ENCODE assay signal across 8 cellular contexts in genomic region chr3:193872265-193872753, GRCh38.
A peak's percentile ranks its signal among the peaks of the same experiment; 100 is the strongest.
DNase-seq lines count a peak whose midpoint lies in the region; ATAC-seq and TF ChIP-seq lines count a peak whose summit lies in the region.

No MANE protein-coding gene starts in this region.

- H3K79me2 ChIP-seq in hepatocyte: no peaks in the 10 kb centered on the region

- no peaks in the 10 kb centered on the region for H3K9me2 ChIP-seq in hepatocyte (replicated peaks; ENCODE audit: insufficient read depth)

- no peak for TF ChIP-seq POLR2A in ovary (IDR thresholded peaks at IDR 0.05)

- H3K4me2 ChIP-seq in hepatocyte: peak overlapping the region; percentile 32

- POLR2A ChIA-PET in activated CD4-positive, alpha-beta T cell treated with anti-CD3 and anti-CD28 coated beads, Interleukin-2, amount 10 ng/mL, durations not matched to agents 7 days and 5 days (lab: Charles Lee): no interaction called here

- TF ChIP-seq CTCF in hepatocyte (IDR thresholded peaks at IDR 0.05; ENCODE audit: poor library complexity): no peak
- TF ChIP-seq CTCF in ovary (IDR thresholded peaks at IDR 0.05): no peak

- DNase-seq in activated CD4-positive, alpha-beta T cell treated with anti-CD3 and anti-CD28 coated beads, Interleukin-2, amount 50 U/mL, for 48 hours: peak; percentile 7 to 25
- no peak for DNase-seq in activated CD4-positive, alpha-beta T cell treated with anti-CD3 and anti-CD28 coated beads, Interleukin-2, amount 10 ng/mL, durations not matched to agents 7 days and 5 days
- DNase-seq in SJCRH30: peak; percentile 87 to 93
- peak; percentile 85 for DNase-seq in hepatocyte (ENCODE audit: low spot score)
- DNase-seq in ovary: no peak
- no peak for DNase-seq in activated effector memory CD4-positive, alpha-beta T cell treated with Interleukin-2 at 50 U/mL for 16 hours
- DNase-seq in stimulated activated naive CD4-positive, alpha-beta T cell (lab: John Stamatoyannopoulos, UW): no peak

- H4K20me1 ChIP-seq in hepatocyte (ENCODE audit: insufficient read depth, poor library complexity, severe bottlenecking): no peaks in the 10 kb centered on the region

- WGBS in hepatocyte (ENCODE audit: low lambda C conversion rate, missing lambda C conversion rate): 46% methylated on average over 2 of the region's 2 CpGs
- 59 to 83% (median 67%) methylated on average over 2 of the region's 2 CpGs for WGBS in ovary, 3 donors

- H3K27me3 ChIP-seq in SJCRH30 (no peaks in the 10 kb centered on the region), hepatocyte (no peaks in the 10 kb centered on the region), ovary (no peaks in the 10 kb centered on the region)

- H3K36me3 ChIP-seq in SJCRH30 (no peaks in the 10 kb centered on the region), hepatocyte (replicated peaks; ENCODE audit: insufficient read depth, low read depth) (no peaks in the 10 kb centered on the region), ovary (no peaks in the 10 kb centered on the region)

- intact Hi-C loops in ovary (cut with DNase I): no loop called here

- no peak for TF ChIP-seq EP300 in ovary (IDR thresholded peaks at IDR 0.05)

- H3K36me3 Mint-ChIP-seq in activated CD4-positive, alpha-beta T cell treated with anti-CD3 and anti-CD28 coated beads, Interleukin-2, amount 10 ng/mL, durations not matched to agents 7 days and 5 days (ENCODE audit: low read depth): no peaks in the 10 kb centered on the region

- peaks cover 27% of the 10 kb centered on the region for H3K27me3 Mint-ChIP-seq in activated CD4-positive, alpha-beta T cell treated with anti-CD3 and anti-CD28 coated beads, Interleukin-2, amount 10 ng/mL, durations not matched to agents 7 days and 5 days

- no peak overlapping the region for H3K4me3 ChIP-seq in SJCRH30
- no peak overlapping the region for H3K4me3 ChIP-seq in hepatocyte
- no peak overlapping the region for H3K4me3 ChIP-seq in ovary

- CTCF ChIA-PET in activated CD4-positive, alpha-beta T cell treated with anti-CD3 and anti-CD28 coated beads, Interleukin-2, amount 10 ng/mL, durations not matched to agents 7 days and 5 days (lab: Charles Lee): interaction anchor here (0.6 to 1.5 kb wide), 4 partner anchors 14 to 855 kb away, joined by 3 to 4 read pairs (median 4); no protein-coding TSS in a partner anchor

- ATAC-seq in HG02884 (IDR thresholded peaks at IDR 0.05; ENCODE audit: unreplicated experiment): peak; percentile 56

- H3K27ac ChIP-seq in SJCRH30 (no peak overlapping the region), hepatocyte (peak overlapping the region; percentile 86), ovary (no peak overlapping the region)

- H3K9me3 Mint-ChIP-seq in activated CD4-positive, alpha-beta T cell treated with anti-CD3 and anti-CD28 coated beads, Interleukin-2, amount 10 ng/mL, durations not matched to agents 7 days and 5 days: no peaks in the 10 kb centered on the region

- H3K27ac Mint-ChIP-seq in activated CD4-positive, alpha-beta T cell treated with anti-CD3 and anti-CD28 coated beads, Interleukin-2, amount 10 ng/mL, durations not matched to agents 7 days and 5 days: no peak overlapping the region

- H3K4me1 ChIP-seq in SJCRH30 (peaks cover 32% of the 10 kb centered on the region), hepatocyte (ENCODE audit: insufficient read depth) (peaks cover 51% of the 10 kb centered on the region), ovary (ENCODE audit: insufficient read depth) (peaks cover 2% of the 10 kb centered on the region)

- H2AFZ ChIP-seq in hepatocyte: no peak overlapping the region

- H3K9me3 ChIP-seq in SJCRH30 (replicated peaks) (no peaks in the 10 kb centered on the region), hepatocyte (ENCODE audit: low read depth) (no peaks in the 10 kb centered on the region), ovary (no peaks in the 10 kb centered on the region)

- H3K4me3 Mint-ChIP-seq in activated CD4-positive, alpha-beta T cell treated with anti-CD3 and anti-CD28 coated beads, Interleukin-2, amount 10 ng/mL, durations not matched to agents 7 days and 5 days: no peak overlapping the region

- H3K4me1 Mint-ChIP-seq in activated CD4-positive, alpha-beta T cell treated with anti-CD3 and anti-CD28 coated beads, Interleukin-2, amount 10 ng/mL, durations not matched to agents 7 days and 5 days: peaks cover 10% of the 10 kb centered on the region

Comparison
In these comparisons a context has a peak if more than half of its experiments do, and no peak if none do; other contexts are left out.
1. DNase-seq: peak in activated CD4-positive, alpha-beta T cell treated with anti-CD3 and anti-CD28 coated beads, Interleukin-2, amount 50 U/mL, for 48 hours (2 of 2), SJCRH30 (2 of 2) and hepatocyte (single experiment); none in activated CD4-positive, alpha-beta T cell treated with anti-CD3 and anti-CD28 coated beads, Interleukin-2, amount 10 ng/mL, durations not matched to agents 7 days and 5 days (single experiment), ovary (0 of 5), activated effector memory CD4-positive, alpha-beta T cell treated with Interleukin-2 at 50 U/mL for 16 hours (single experiment) and stimulated activated naive CD4-positive, alpha-beta T cell (0 of 6).